8 cellular contexts compared by ENCODE assay signal in genomic region chr19:2722541-2723344, GRCh38. TPM values are rescaled to one million over a fixed set of nuclear protein-coding genes. Genes with fewer than 3 reads are reported as not detected.
DNase-seq lines count a peak whose midpoint lies in the region; ATAC-seq, FAIRE-seq and TF ChIP-seq lines count a peak whose summit lies in the region.

No MANE protein-coding gene starts in this region.

- no peak for FAIRE-seq in pancreas (lab: Jason Lieb, UNC)

- no peak for TF ChIP-seq CTCF in RWPE1 (conservative IDR thresholded peaks at IDR 0.05; ENCODE audit: low read depth)
- TF ChIP-seq CTCF in pancreas (IDR thresholded peaks at IDR 0.05) = no peak

- no peak overlapping the region for H3K4me3 ChIP-seq in pancreas

- H3K4me1 ChIP-seq in pancreas = peaks cover 0 to 4% (median 0%) of the 10 kb centered on the region in 3 donors

- H3K27ac ChIP-seq in RWPE1 (peak overlapping the region; percentile 25; the same call in 1 of the 2 replicates), pancreas (no peak overlapping the region)

- DNase-seq in EH (ENCODE audit: low read depth) (peak; percentile 88), RWPE1 (ENCODE audit: low spot score) (peak; percentile 66), fibroblast of peridontal ligament (ENCODE audit: extremely low read depth) (peak; percentile 71), pancreas (peak in 3 of 6 donors; percentile 41 to 69 (median 63)), T-helper 1 cell (no peak), iPS-NIHi7 (ENCODE audit: extremely low spot score) (no peak), SIG-M5 treated with dmso at 0.1 percent for 504 hours (lab: John Stamatoyannopoulos, UW; ENCODE audit: unreplicated experiment) (no peak)

- CTCF ChIA-PET in RWPE1 (lab: Yijun Ruan, JAX) = interaction anchor here (0.6 to 1.7 kb wide), 6 partner anchors 10 to 314 kb away, joined by 3 to 10 read pairs (median 4); no protein-coding TSS in a partner anchor

- ATAC-seq in pancreas (peak; percentile 49 to 67 (median 55)), HG02884 (IDR thresholded peaks at IDR 0.05; ENCODE audit: unreplicated experiment) (no peak)

- POLR2A ChIA-PET in RWPE1 (lab: Yijun Ruan, JAX; ENCODE audit: low non-redundant PET) = interaction anchor here (1.1 kb wide), 1 partner anchor 20 kb away, joined by 4 read pairs; the partner anchor contains the start of gene GNG7

- no peaks in the 10 kb centered on the region for H3K9me3 ChIP-seq in pancreas

- WGBS in pancreas, 2 donors = 58 to 68% methylated on average over 28 of the region's 28 CpGs

- H3K27me3 ChIP-seq in pancreas = no peaks in the 10 kb centered on the region

- no peaks in the 10 kb centered on the region for H3K36me3 ChIP-seq in pancreas

- intact Hi-C loops in pancreas (cut with DNase I) = no loop called here

RNA-seq across cellular contexts. Expression of gene DIRAS1, which starts 1.6 kb away (rescaled TPM):
- 10 to 100 TPM in 1 of 6 donors, 1 to 10 TPM in 5; 2.7 to 16.3 (median 4.5) TPM for total RNA-seq in pancreas
- polyA plus RNA-seq in pancreas = 1 to 10 TPM; 2.4 to 2.8 TPM

RNA-seq across cellular contexts. Expression of gene SLC39A3, which starts 17.1 kb away (rescaled TPM):
- 10 to 100 TPM in 5 of 6 donors, 1 to 10 TPM in 1; 8.7 to 15.2 (median 11.9) TPM for total RNA-seq in pancreas
- polyA plus RNA-seq in pancreas = 10 to 100 TPM; 15.9 to 25.6 TPM

RNA-seq across cellular contexts. Expression of gene GNG7, which starts 20.2 kb away (rescaled TPM):
- total RNA-seq in pancreas = 1 to 10 TPM; 4.0 to 8.8 (median 5.9) TPM
- polyA plus RNA-seq in pancreas = 1 to 10 TPM; 5.6 to 7.7 TPM

Comparison
In these comparisons a context has a peak if more than half of its experiments do, and no peak if none do; other contexts are left out.
1. DNase-seq: peak in EH (single experiment), RWPE1 (single experiment) and fibroblast of peridontal ligament (single experiment); none in T-helper 1 cell (0 of 5), iPS-NIHi7 (single experiment) and SIG-M5 treated with dmso at 0.1 percent for 504 hours (single experiment).